2 cellular contexts compared by ENCODE assay signal in genomic region chr1:240337795-240338194, GRCh38.
TF ChIP-seq lines count a peak whose summit lies in the region.

No MANE protein-coding gene starts in this region.

TF ChIP-seq in IMR-90, 13 proteins besides CTCF, POLR2A, EP300 and RAD21:
- TF ChIP-seq MXI1 (IDR thresholded peaks at IDR 0.05; ENCODE audit: borderline replicate concordance, low read depth, low read length) (no peak), CEBPB (IDR thresholded peaks at IDR 0.05; ENCODE audit: low read depth, low read length) (peak; percentile 29)
TF ChIP-seq in IMR-90: peak in this region for 1.

TF ChIP-seq in HepG2, 621 proteins besides CTCF, POLR2A, EP300 and RAD21:
- TF ChIP-seq MAFG (CRISPR knock-in tag; IDR thresholded peaks at IDR 0.05) (no peak), MEIS1 (CRISPR knock-in tag; IDR thresholded peaks at IDR 0.05; ENCODE audit: borderline replicate concordance) (no peak)
TF ChIP-seq in HepG2: peak in this region for 0.
